8 cellular contexts compared by ENCODE assay signal in the genomic region with DNA sequence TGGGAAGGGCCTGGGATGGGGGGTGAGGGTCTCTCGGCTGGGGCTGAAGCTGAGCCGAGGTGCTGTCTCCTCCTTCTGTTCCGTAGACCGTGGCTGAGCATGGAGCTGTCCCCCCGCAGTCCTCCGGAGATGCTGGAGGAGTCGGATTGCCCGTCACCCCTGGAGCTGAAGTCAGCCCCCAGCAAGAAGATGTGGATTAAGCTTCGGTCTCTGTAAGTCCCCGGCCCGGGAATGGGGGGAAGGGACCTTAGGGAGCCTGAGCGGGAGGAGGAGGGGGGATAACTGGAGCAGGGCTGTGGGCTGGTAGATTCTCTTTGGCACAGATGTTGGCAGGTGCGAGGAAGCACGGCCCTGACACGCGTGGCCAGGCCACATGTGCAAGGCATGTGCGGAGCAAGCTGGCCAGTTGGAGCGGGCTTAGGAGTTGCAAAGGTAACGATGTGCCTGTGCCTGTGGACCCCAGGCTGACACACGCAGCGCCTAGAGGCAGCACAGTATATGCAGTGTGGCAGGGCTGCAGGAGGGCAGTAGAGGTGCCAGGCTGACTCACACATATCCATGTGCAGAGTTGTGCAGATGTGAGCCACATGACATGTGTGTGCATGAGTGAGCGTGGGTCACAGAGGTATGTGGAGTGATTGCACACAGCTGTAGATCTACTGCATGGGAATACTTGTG. TPM values are rescaled to one million over a fixed set of nuclear protein-coding genes. Genes with fewer than 3 reads are reported as not detected.
DNase-seq lines count a peak whose midpoint lies in the region; ATAC-seq and TF ChIP-seq lines count a peak whose summit lies in the region.

No MANE protein-coding gene starts in this region.

- peak overlapping the region; percentile 89 for H3K27ac Mint-ChIP-seq in stimulated activated effector memory CD8-positive, alpha-beta T cell treated with anti-CD3 and anti-CD28 coated beads, Interleukin-12 subunit alpha, Interleukin-12 subunit beta, amount 100 ng/mL, for 72 hours

- peaks cover 0 to 16% of the 10 kb centered on the region in 2 donors for H3K4me1 ChIP-seq in left lung

- peak; percentile 21 for DNase-seq in GM13977 (ENCODE audit: low spot score)
- DNase-seq in MG63 = peak; percentile 55
- peak; percentile 3 for DNase-seq in astrocyte of the hippocampus (ENCODE audit: low read depth, low spot score)
- no peak for DNase-seq in left lung
- DNase-seq in stimulated activated effector memory CD8-positive, alpha-beta T cell treated with anti-CD3 and anti-CD28 coated beads, Interleukin-12 subunit alpha, Interleukin-12 subunit beta, amount 100 ng/mL, for 72 hours (ENCODE audit: low spot score in 2 of 2) = peak in 1 of 2 donors; percentile 54
- no peak for DNase-seq in 8988T

- intact Hi-C loops in left lung (cut with DNase I) = no loop called here

- peaks cover 38% of the 10 kb centered on the region for H3K4me1 Mint-ChIP-seq in stimulated activated effector memory CD8-positive, alpha-beta T cell treated with anti-CD3 and anti-CD28 coated beads, Interleukin-12 subunit alpha, Interleukin-12 subunit beta, amount 100 ng/mL, for 72 hours

- peaks cover 30% of the 10 kb centered on the region for H3K27me3 ChIP-seq in MG63
- peaks cover 17 to 59% of the 10 kb centered on the region in 2 donors for H3K27me3 ChIP-seq in left lung

- H3K9me3 ChIP-seq in MG63 (no peaks in the 10 kb centered on the region), left lung (no peaks in the 10 kb centered on the region)

- ATAC-seq in left lung = peak; percentile 43
- ATAC-seq in stimulated activated effector memory CD8-positive, alpha-beta T cell treated with anti-CD3 and anti-CD28 coated beads, Interleukin-12 subunit alpha, Interleukin-12 subunit beta, amount 100 ng/mL, for 72 hours = peak; percentile 84
- no peak for ATAC-seq in GM18870 (IDR thresholded peaks at IDR 0.05; ENCODE audit: unreplicated experiment)
- ATAC-seq in GM19351 (IDR thresholded peaks at IDR 0.05; ENCODE audit: unreplicated experiment) = no peak

- peaks cover 39% of the 10 kb centered on the region for H3K36me3 Mint-ChIP-seq in stimulated activated effector memory CD8-positive, alpha-beta T cell treated with anti-CD3 and anti-CD28 coated beads, Interleukin-12 subunit alpha, Interleukin-12 subunit beta, amount 100 ng/mL, for 72 hours

- no peak overlapping the region for H3K27ac ChIP-seq in left lung

- peak overlapping the region; percentile 81 for H3K4me3 Mint-ChIP-seq in stimulated activated effector memory CD8-positive, alpha-beta T cell treated with anti-CD3 and anti-CD28 coated beads, Interleukin-12 subunit alpha, Interleukin-12 subunit beta, amount 100 ng/mL, for 72 hours

- H3K36me3 ChIP-seq in MG63 = no peaks in the 10 kb centered on the region
- peaks cover 0 to 9% of the 10 kb centered on the region in 2 donors for H3K36me3 ChIP-seq in left lung

- no peaks in the 10 kb centered on the region for H3K9me3 Mint-ChIP-seq in stimulated activated effector memory CD8-positive, alpha-beta T cell treated with anti-CD3 and anti-CD28 coated beads, Interleukin-12 subunit alpha, Interleukin-12 subunit beta, amount 100 ng/mL, for 72 hours

- TF ChIP-seq CTCF in GM13977 (IDR thresholded peaks at IDR 0.05; ENCODE audit: extremely low read depth, insufficient read depth, missing control alignments) = no peak
- TF ChIP-seq CTCF in left lung (IDR thresholded peaks at IDR 0.05) = no peak

- H3K4me3 ChIP-seq in MG63 = peak overlapping the region; percentile 32
- H3K4me3 ChIP-seq in left lung = peak overlapping the region in 1 of 2 donors; percentile 17

- in situ Hi-C loops in GM13977 (cut with MboI; ENCODE audit: low pct_unique_long_range_greater_than_20kb, low sequenced_read_pairs, unreplicated experiment) = no loop called here

RNA-seq across cellular contexts. Expression of gene PDE1B, which starts 0.5 kb away (rescaled TPM):
- total RNA-seq in MG63 (2014; rRNA removed; shearing (Covaris generic); ENCODE audit: low replicate concordance) = not detected in 2 replicates
- total RNA-seq in left lung = 1 to 10 TPM; 2.1 to 8.1 TPM

RNA-seq across cellular contexts. Expression of gene PPP1R1A, which starts 38.5 kb away (rescaled TPM):
- total RNA-seq in MG63 (2014; rRNA removed; shearing (Covaris generic); ENCODE audit: low replicate concordance) = not detected in 2 replicates
- under 1 TPM; 0.18 to 0.26 TPM for total RNA-seq in left lung

RNA-seq across cellular contexts. Expression of gene NCKAP1L, which starts 52.4 kb away (rescaled TPM):
- total RNA-seq in MG63 (2014; rRNA removed; shearing (Covaris generic); ENCODE audit: low replicate concordance) = 0.07 and 0.23 TPM in 2 replicates
- 10 to 100 TPM; 39.3 to 95.7 TPM for total RNA-seq in left lung

Comparison
In these comparisons a context has a peak if more than half of its experiments do, and no peak if none do; other contexts are left out.
1. DNase-seq: peak in GM13977 (single experiment), MG63 (single experiment) and astrocyte of the hippocampus (single experiment); none in left lung (0 of 2) and 8988T (single experiment).
2. ATAC-seq: peak in left lung (single experiment) and stimulated activated effector memory CD8-positive, alpha-beta T cell treated with anti-CD3 and anti-CD28 coated beads, Interleukin-12 subunit alpha, Interleukin-12 subunit beta, amount 100 ng/mL, for 72 hours (single experiment); none in GM18870 (single experiment) and GM19351 (single experiment).
3. RNA of gene NCKAP1L, which starts 52.4 kb away (total RNA-seq): 39.3 to 95.7 TPM in left lung; 0.07 to 0.23 TPM in MG63; every median in the first group is over 10 times any median in the second.